In the genomic region with DNA sequence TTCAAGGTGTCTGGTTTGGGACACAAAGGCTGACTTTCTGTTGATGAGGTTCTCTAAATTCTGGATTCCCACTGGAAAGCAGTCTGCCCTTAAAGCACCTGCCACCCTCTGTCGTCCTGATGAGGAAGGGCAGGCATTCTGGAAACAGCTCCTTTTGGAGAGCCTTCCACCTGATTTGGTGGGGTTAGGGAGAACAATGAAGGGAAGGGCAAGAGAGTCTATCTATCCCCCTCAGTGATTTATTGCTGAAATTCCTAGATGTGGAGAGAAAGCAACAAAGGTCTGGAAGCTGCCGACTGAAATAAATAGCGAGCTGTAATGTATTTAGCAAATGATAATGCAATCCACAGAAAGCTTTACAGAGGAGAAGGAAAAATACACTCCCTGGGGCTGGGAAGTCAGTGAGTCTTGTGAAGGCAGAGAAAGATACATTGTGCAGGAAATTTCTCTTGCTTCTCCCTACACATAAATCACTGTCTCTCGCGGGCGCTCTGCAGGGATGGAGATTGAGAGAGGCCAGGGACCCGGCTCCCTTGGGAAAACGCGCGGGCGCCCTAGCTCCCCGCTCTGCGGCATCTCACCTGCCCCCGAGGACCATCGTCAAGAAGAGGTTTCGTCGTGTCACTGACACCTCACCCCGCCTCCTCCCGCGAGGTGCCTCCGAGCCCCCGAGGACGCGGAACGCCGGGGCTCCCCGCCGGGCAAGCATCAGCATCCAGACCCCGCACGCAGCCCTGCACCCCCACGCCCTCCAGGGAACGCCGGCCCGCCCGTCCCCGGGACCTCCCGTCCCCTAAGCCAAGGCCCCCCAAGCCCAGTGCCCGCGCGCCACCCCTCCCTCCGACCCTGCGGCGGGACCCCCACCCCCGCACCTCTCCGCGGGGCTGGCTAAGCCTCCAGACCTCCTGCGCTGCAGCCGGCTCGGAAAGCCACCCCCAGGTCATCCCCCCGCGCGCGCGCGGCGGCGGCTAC, we compare ENCODE assay signal across 8 cellular contexts. TPM values are rescaled to one million over a fixed set of nuclear protein-coding genes. Genes with fewer than 3 reads are reported as not detected.
DNase-seq lines count a peak whose midpoint lies in the region; ATAC-seq and TF ChIP-seq lines count a peak whose summit lies in the region.

No MANE protein-coding gene starts in this region.

- intact Hi-C loops in dendritic cell treated with granulocyte-macrophage colony-stimulating factor and Interleukin-4, amounts not matched to agents 40 ng/mL and 50 ng/mL, for 4 days (cut with micrococcal nuclease), result loop anchor here (5.0 kb wide), 1 partner anchor 155 kb away; no protein-coding TSS in a partner anchor
- intact Hi-C loops in lower lobe of right lung (cut with DNase I), result no loop called here

- H3K36me3 Mint-ChIP-seq in dendritic cell treated with granulocyte-macrophage colony-stimulating factor and Interleukin-4, amounts not matched to agents 40 ng/mL and 50 ng/mL, for 4 days (ENCODE audit: low read depth), result no peaks in the 10 kb centered on the region

- TF ChIP-seq CTCF in GM12873 (IDR thresholded peaks at IDR 0.05; ENCODE audit: insufficient read depth, low read depth, low read length, missing control alignments) (peak; percentile 21), lower lobe of right lung (IDR thresholded peaks at IDR 0.05) (peak; percentile 35)

- peak overlapping the region; percentile 76 for H3K4me3 Mint-ChIP-seq in dendritic cell treated with granulocyte-macrophage colony-stimulating factor and Interleukin-4, amounts not matched to agents 40 ng/mL and 50 ng/mL, for 4 days

- H3K36me3 ChIP-seq in Karpas-422 (ENCODE audit: insufficient read depth, low read length) (no peaks in the 10 kb centered on the region), lower lobe of right lung (no peaks in the 10 kb centered on the region)

- H3K27me3 ChIP-seq in Karpas-422 (ENCODE audit: low read length) (no peaks in the 10 kb centered on the region), lower lobe of right lung (ENCODE audit: low read depth) (peaks cover 14% of the 10 kb centered on the region)

- no peaks in the 10 kb centered on the region for H4K20me1 ChIP-seq in Karpas-422 (ENCODE audit: insufficient read depth, low read depth, low read length)

- H3K9me3 Mint-ChIP-seq in dendritic cell treated with granulocyte-macrophage colony-stimulating factor and Interleukin-4, amounts not matched to agents 40 ng/mL and 50 ng/mL, for 4 days, result no peaks in the 10 kb centered on the region

- H3K27ac Mint-ChIP-seq in dendritic cell treated with granulocyte-macrophage colony-stimulating factor and Interleukin-4, amounts not matched to agents 40 ng/mL and 50 ng/mL, for 4 days, result no peak overlapping the region

- H3K4me1 ChIP-seq in Karpas-422 (ENCODE audit: low read length), result peaks cover 8% of the 10 kb centered on the region
- peaks cover 16% of the 10 kb centered on the region for H3K4me1 ChIP-seq in lower lobe of right lung

- H3K4me2 ChIP-seq in Karpas-422 (ENCODE audit: low read depth, low read length, poor library complexity, severe bottlenecking), result peak overlapping the region; percentile 67

- H3K9ac ChIP-seq in Karpas-422 (ENCODE audit: low read length), result peak overlapping the region; percentile 56

- H3K27ac ChIP-seq in Karpas-422 (ENCODE audit: low read length), result no peak overlapping the region
- H3K27ac ChIP-seq in lower lobe of right lung, result peak overlapping the region; percentile 84

- peak overlapping the region; percentile 43; the same call in 1 of the 2 replicates for H2AFZ ChIP-seq in Karpas-422 (ENCODE audit: low read length)

- peak; percentile 14 for DNase-seq in A172 (ENCODE audit: low spot score)
- no peak for DNase-seq in Karpas-422
- DNase-seq in T-helper 1 cell, result peak in 3 of 5 donors; percentile 9 to 14 (median 11)
- DNase-seq in lower lobe of right lung, result no peak
- DNase-seq in stimulated activated CD8-positive, alpha-beta memory T cell treated with anti-CD3 and anti-CD28 coated beads, Interleukin-2, amount 100 ng/mL, for 48 hours (ENCODE audit: low read depth in 2 of 2), result peak; percentile 9 to 17

- no peaks in the 10 kb centered on the region for H3K9me2 ChIP-seq in Karpas-422 (replicated peaks; ENCODE audit: insufficient read depth, low read length)

- peaks cover 50% of the 10 kb centered on the region for H3K27me3 Mint-ChIP-seq in dendritic cell treated with granulocyte-macrophage colony-stimulating factor and Interleukin-4, amounts not matched to agents 40 ng/mL and 50 ng/mL, for 4 days

- peak overlapping the region; percentile 57 for H3K4me3 ChIP-seq in Karpas-422 (ENCODE audit: low read length)
- peak overlapping the region; percentile 71 for H3K4me3 ChIP-seq in lower lobe of right lung

- no peaks in the 10 kb centered on the region for H3K9me3 ChIP-seq in Karpas-422 (ENCODE audit: low read length)
- no peaks in the 10 kb centered on the region for H3K9me3 ChIP-seq in lower lobe of right lung

- H3K79me2 ChIP-seq in Karpas-422 (ENCODE audit: low read length), result no peaks in the 10 kb centered on the region

- ATAC-seq in lower lobe of right lung (peak; percentile 1 to 51), HG03442 (IDR thresholded peaks at IDR 0.05; ENCODE audit: unreplicated experiment) (no peak)

- peaks cover 5% of the 10 kb centered on the region for H3K4me1 Mint-ChIP-seq in dendritic cell treated with granulocyte-macrophage colony-stimulating factor and Interleukin-4, amounts not matched to agents 40 ng/mL and 50 ng/mL, for 4 days (ENCODE audit: low read depth)

RNA-seq across cellular contexts. Expression of gene CDON, which starts 0.7 kb away (rescaled TPM):
- 8.9 TPM in 2 replicates for total RNA-seq in A172 (2014; rRNA removed; shearing (Covaris generic))
- total RNA-seq in Karpas-422 (2014; rRNA removed; shearing (Covaris generic); ENCODE audit: low replicate concordance), result 0.36 and 2.1 TPM in 2 replicates
- 18.5 TPM for total RNA-seq in lower lobe of right lung

Comparison
In these comparisons a context has a peak if more than half of its experiments do, and no peak if none do; other contexts are left out.
1. DNase-seq: peak in A172 (single experiment), T-helper 1 cell (3 of 5) and stimulated activated CD8-positive, alpha-beta memory T cell treated with anti-CD3 and anti-CD28 coated beads, Interleukin-2, amount 100 ng/mL, for 48 hours (2 of 2); none in Karpas-422 (single experiment) and lower lobe of right lung (single experiment).